Comparison of ENCODE assay signal across 1 cellular context in the genomic region with DNA sequence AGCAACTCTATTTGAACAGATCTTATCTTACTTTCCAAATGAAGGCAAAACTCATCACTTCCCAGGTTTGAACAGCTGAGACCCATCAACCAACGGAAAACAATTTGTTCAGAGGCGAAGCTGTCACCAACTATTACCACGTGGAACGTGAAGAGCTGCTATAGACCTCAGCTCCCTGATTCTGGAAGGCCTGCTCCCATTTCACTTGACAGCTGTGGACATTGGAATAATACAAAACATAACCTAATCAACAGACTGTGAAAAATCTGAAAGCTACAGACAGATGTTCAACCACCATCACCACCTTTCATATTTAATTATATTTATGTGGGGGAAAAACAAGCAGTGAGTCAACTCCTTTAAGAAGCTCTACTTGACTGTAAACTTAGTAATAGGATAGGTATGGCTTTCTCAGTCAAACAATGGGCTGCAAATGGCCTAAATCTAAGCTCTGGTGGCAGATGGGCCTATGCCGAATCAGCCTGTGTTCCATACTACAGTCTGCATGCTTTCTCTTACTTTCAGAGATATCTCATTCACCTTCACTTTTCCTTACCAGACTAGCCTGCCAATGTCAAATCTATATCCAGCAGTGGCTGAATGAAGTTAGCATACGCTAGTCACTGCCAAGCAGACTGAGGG.
TF ChIP-seq lines count a peak whose summit lies in the region.

No MANE protein-coding gene starts in this region.

TF ChIP-seq in H1, 55 proteins besides CTCF, POLR2A, EP300 and RAD21:
- TF ChIP-seq TBP (IDR thresholded peaks at IDR 0.05; ENCODE audit: low read depth, low read length) (no peak), HDAC2 (IDR thresholded peaks at IDR 0.05; ENCODE audit: borderline replicate concordance in 1 of 2, low read depth in 2 of 2, low read length in 2 of 2) (no peak), KDM4A (IDR thresholded peaks at IDR 0.05; ENCODE audit: low read depth, low read length, severe bottlenecking) (no peak)
